Comparison of ENCODE assay signal across 27 cellular contexts in genomic region chr7:44609829-44610228, GRCh38. TPM values are rescaled to one million over a fixed set of nuclear protein-coding genes. Genes with fewer than 3 reads are reported as not detected.
DNase-seq lines count a peak whose midpoint lies in the region; ATAC-seq and TF ChIP-seq lines count a peak whose summit lies in the region.
"Had no signal": no experiment of that assay in that cellular context is flagged by ENCODE, and none has a peak within 500 bp of the region (broad histone marks: within the 10 kb centered on the region; RNA-seq: fewer than 3 reads in every experiment).

No MANE protein-coding gene starts in this region.

- H3K4me3 ChIP-seq in CD4-positive, CD25-positive, alpha-beta regulatory T cell (ENCODE audit: low read depth, low read length) = peak overlapping the region; percentile 28
- H3K4me3 ChIP-seq: A549, dorsolateral prefrontal cortex, heart right ventricle had no signal

- POLR2A ChIA-PET in activated CD8-positive, alpha-beta T cell treated with anti-CD3 and anti-CD28 coated beads, Interleukin-2, amount 10 ng/mL, durations not matched to agents 7 days and 5 days (lab: Charles Lee) = interaction anchor here (0.8 kb wide), 1 partner anchor 11 kb away, joined by 3 read pairs; no protein-coding TSS in a partner anchor
- POLR2A ChIA-PET in activated CD8-positive, alpha-beta T cell treated with anti-CD3 and anti-CD28 coated beads for 36 hours (lab: Charles Lee) = interaction anchor here (0.6 to 2.6 kb wide), 4 partner anchors 12 to 109 kb away, joined by 3 to 5 read pairs (median 3); no protein-coding TSS in a partner anchor
- POLR2A ChIA-PET in naive thymus-derived CD8-positive, alpha-beta T cell (lab: Charles Lee) = interaction anchor here (0.6 to 1.4 kb wide), 4 partner anchors 9 to 140 kb away, joined by 3 to 5 read pairs (median 4); no protein-coding TSS in a partner anchor

- peaks cover 41% of the 10 kb centered on the region for H3K4me1 ChIP-seq in CD4-positive, CD25-positive, alpha-beta regulatory T cell (ENCODE audit: control insufficient read depth, insufficient read depth, low read length, poor library complexity, severe bottlenecking)

- H3K36me3 Mint-ChIP-seq in activated CD8-positive, alpha-beta T cell treated with anti-CD3 and anti-CD28 coated beads, Interleukin-2, amount 10 ng/mL, durations not matched to agents 7 days and 5 days (ENCODE audit: low read depth) = peaks cover 25% of the 10 kb centered on the region
- peaks cover 28% of the 10 kb centered on the region for H3K36me3 Mint-ChIP-seq in activated CD8-positive, alpha-beta T cell treated with anti-CD3 and anti-CD28 coated beads for 36 hours (ENCODE audit: low read depth)
- peaks cover 12% of the 10 kb centered on the region for H3K36me3 Mint-ChIP-seq in CD4-positive, CD25-positive, alpha-beta regulatory T cell
- H3K36me3 Mint-ChIP-seq in T-helper 17 cell (ENCODE audit: low read depth) = peaks cover 4% of the 10 kb centered on the region
- H3K36me3 Mint-ChIP-seq in naive thymus-derived CD8-positive, alpha-beta T cell = peaks cover 0 to 8% (median 0%) of the 10 kb centered on the region in 3 donors
- H3K36me3 Mint-ChIP-seq: memory B cell had no signal

- no peak for DNase-seq in activated CD8-positive, alpha-beta T cell treated with anti-CD3 and anti-CD28 coated beads, Interleukin-2, amount 10 ng/mL, durations not matched to agents 7 days and 5 days
- no peak for DNase-seq in activated CD8-positive, alpha-beta T cell treated with anti-CD3 and anti-CD28 coated beads for 36 hours
- no peak for DNase-seq in CD4-positive, CD25-positive, alpha-beta regulatory T cell
- DNase-seq in T-helper 17 cell = no peak
- no peak for DNase-seq in naive thymus-derived CD8-positive, alpha-beta T cell
- DNase-seq in ACHN = no peak
- no peak for DNase-seq in NCI-H1694 treated with DMSO at 0.1 percent for 48 hours (lab: John Stamatoyannopoulos, UW)
- no peak for DNase-seq in GM13976 (ENCODE audit: low spot score)
- DNase-seq: activated CD8-positive, alpha-beta memory T cell treated with anti-CD3 and anti-CD28 coated beads for 24 hours; DMS153; dorsolateral prefrontal cortex; heart right ventricle; HFFc6; left cardiac atrium; NCI-H1105 treated with DMSO at 0.1 percent for 48 hours; NCI-H2107; NCI-H446; NCI-H82; SK-N-SH; stimulated activated CD4-positive, alpha-beta T cell treated with anti-CD3 and anti-CD28 coated beads, Interleukin-2, amount 100 ng/mL, for 48 hours; substantia nigra; WERI-Rb-1 had no signal

- H3K4me1 Mint-ChIP-seq in activated CD8-positive, alpha-beta T cell treated with anti-CD3 and anti-CD28 coated beads, Interleukin-2, amount 10 ng/mL, durations not matched to agents 7 days and 5 days (ENCODE audit: low read depth) = peaks cover 51% of the 10 kb centered on the region
- H3K4me1 Mint-ChIP-seq in activated CD8-positive, alpha-beta T cell treated with anti-CD3 and anti-CD28 coated beads for 36 hours (ENCODE audit: low read depth) = peaks cover 40% of the 10 kb centered on the region
- peaks cover 27 to 71% (median 43%) of the 10 kb centered on the region in 4 donors for H3K4me1 Mint-ChIP-seq in CD4-positive, CD25-positive, alpha-beta regulatory T cell
- peaks cover 51% of the 10 kb centered on the region for H3K4me1 Mint-ChIP-seq in T-helper 17 cell
- H3K4me1 Mint-ChIP-seq in naive thymus-derived CD8-positive, alpha-beta T cell = peaks cover 18 to 68% (median 61%) of the 10 kb centered on the region in 4 donors

- H3K27me3 Mint-ChIP-seq in activated CD8-positive, alpha-beta T cell treated with anti-CD3 and anti-CD28 coated beads, Interleukin-2, amount 10 ng/mL, durations not matched to agents 7 days and 5 days (ENCODE audit: low read depth) = no peaks in the 10 kb centered on the region
- no peaks in the 10 kb centered on the region for H3K27me3 Mint-ChIP-seq in activated CD8-positive, alpha-beta T cell treated with anti-CD3 and anti-CD28 coated beads for 36 hours
- peaks cover 8% of the 10 kb centered on the region for H3K27me3 Mint-ChIP-seq in CD4-positive, CD25-positive, alpha-beta regulatory T cell
- no peaks in the 10 kb centered on the region for H3K27me3 Mint-ChIP-seq in T-helper 17 cell
- H3K27me3 Mint-ChIP-seq in naive thymus-derived CD8-positive, alpha-beta T cell = peaks cover 0 to 5% (median 0%) of the 10 kb centered on the region in 5 donors
- H3K27me3 Mint-ChIP-seq: activated naive CD8-positive, alpha-beta T cell treated with anti-CD3 and anti-CD28 coated beads, Interleukin-2, amount 10 ng/mL, durations not matched to agents 7 days and 5 days; memory B cell had no signal

- H3K27me3 ChIP-seq in CD4-positive, CD25-positive, alpha-beta regulatory T cell (ENCODE audit: control insufficient read depth, insufficient read depth, low read length) = no peaks in the 10 kb centered on the region
- H3K27me3 ChIP-seq: dorsolateral prefrontal cortex, heart right ventricle had no signal

- H3K27ac Mint-ChIP-seq in activated CD8-positive, alpha-beta T cell treated with anti-CD3 and anti-CD28 coated beads, Interleukin-2, amount 10 ng/mL, durations not matched to agents 7 days and 5 days = peak overlapping the region; percentile 16
- H3K27ac Mint-ChIP-seq in activated CD8-positive, alpha-beta T cell treated with anti-CD3 and anti-CD28 coated beads for 36 hours = no peak overlapping the region
- peak overlapping the region in 2 of 3 donors; percentile 78 to 83 for H3K27ac Mint-ChIP-seq in CD4-positive, CD25-positive, alpha-beta regulatory T cell
- peak overlapping the region; percentile 97 for H3K27ac Mint-ChIP-seq in T-helper 17 cell
- peak overlapping the region in 7 of 10 donors; percentile 8 to 60 (median 53) for H3K27ac Mint-ChIP-seq in naive thymus-derived CD8-positive, alpha-beta T cell
- H3K27ac Mint-ChIP-seq: activated naive CD8-positive, alpha-beta T cell treated with anti-CD3 and anti-CD28 coated beads, Interleukin-2, amount 10 ng/mL, durations not matched to agents 7 days and 5 days; HFFc6; memory B cell; stimulated activated effector memory CD8-positive, alpha-beta T cell treated with anti-CD3 and anti-CD28 coated beads, Interleukin-12 subunit alpha, Interleukin-12 subunit beta, amount 100 ng/mL, for 72 hours; T-helper 2 cell treated with Interferon-gamma antibody and Interleukin-4, amounts not matched to agents 5 μg/mL and 100 μg/mL, for 36 hours had no signal

- intact Hi-C loops in activated CD8-positive, alpha-beta T cell treated with anti-CD3 and anti-CD28 coated beads for 36 hours (cut with micrococcal nuclease) = no loop called here

- H3K27ac ChIP-seq in CD4-positive, CD25-positive, alpha-beta regulatory T cell (ENCODE audit: insufficient read depth, low read length, poor library complexity, severe bottlenecking) = no peak overlapping the region
- H3K27ac ChIP-seq: A549, dorsolateral prefrontal cortex, WERI-Rb-1 had no signal

- no peaks in the 10 kb centered on the region for H3K36me3 ChIP-seq in CD4-positive, CD25-positive, alpha-beta regulatory T cell (ENCODE audit: control insufficient read depth, insufficient read depth, low read length)

- in situ Hi-C loops in ACHN (cut with HindIII; ENCODE audit: low pct_ligation_motif_present, low pct_unique_long_range_greater_than_20kb, low sequenced_read_pairs) (no loop called here), GM13976 (cut with MboI; ENCODE audit: low sequenced_read_pairs, unreplicated experiment) (no loop called here)

- H3K9me3 Mint-ChIP-seq in activated CD8-positive, alpha-beta T cell treated with anti-CD3 and anti-CD28 coated beads, Interleukin-2, amount 10 ng/mL, durations not matched to agents 7 days and 5 days (ENCODE audit: insufficient read depth) = no peaks in the 10 kb centered on the region
- no peaks in the 10 kb centered on the region for H3K9me3 Mint-ChIP-seq in activated CD8-positive, alpha-beta T cell treated with anti-CD3 and anti-CD28 coated beads for 36 hours
- H3K9me3 Mint-ChIP-seq in CD4-positive, CD25-positive, alpha-beta regulatory T cell = no peaks in the 10 kb centered on the region
- no peaks in the 10 kb centered on the region for H3K9me3 Mint-ChIP-seq in naive thymus-derived CD8-positive, alpha-beta T cell
- H3K9me3 Mint-ChIP-seq: activated naive CD8-positive, alpha-beta T cell treated with anti-CD3 and anti-CD28 coated beads, Interleukin-2, amount 10 ng/mL, durations not matched to agents 7 days and 5 days; HFFc6; memory B cell; stimulated activated effector memory CD8-positive, alpha-beta T cell treated with anti-CD3 and anti-CD28 coated beads, Interleukin-12 subunit alpha, Interleukin-12 subunit beta, amount 100 ng/mL, for 72 hours; T-helper 2 cell treated with Interferon-gamma antibody and Interleukin-4, amounts not matched to agents 5 μg/mL and 100 μg/mL, for 36 hours had no signal

- no peak for TF ChIP-seq CTCF in activated CD8-positive, alpha-beta T cell treated with anti-CD3 and anti-CD28 coated beads for 36 hours (IDR thresholded peaks at IDR 0.05)
- TF ChIP-seq CTCF in GM13976 (IDR thresholded peaks at IDR 0.05; ENCODE audit: borderline replicate concordance, control extremely low read depth, extremely low read depth, insufficient read depth, missing control alignments) = no peak

- CTCF ChIA-PET in activated CD8-positive, alpha-beta T cell treated with anti-CD3 and anti-CD28 coated beads, Interleukin-2, amount 10 ng/mL, durations not matched to agents 7 days and 5 days (lab: Charles Lee) = interaction anchor here (0.6 kb wide), 1 partner anchor 1351 kb away, joined by 3 read pairs; no protein-coding TSS in a partner anchor
- CTCF ChIA-PET in activated CD8-positive, alpha-beta T cell treated with anti-CD3 and anti-CD28 coated beads for 36 hours (lab: Charles Lee) = no interaction called here

- H3K9me3 ChIP-seq in CD4-positive, CD25-positive, alpha-beta regulatory T cell (ENCODE audit: control insufficient read depth in 2 of 2, low read length in 2 of 2) = no peaks in the 10 kb centered on the region
- no peaks in the 10 kb centered on the region for H3K9me3 ChIP-seq in T-helper 17 cell (ENCODE audit: control insufficient read depth, low read length, poor library complexity, severe bottlenecking)
- H3K9me3 ChIP-seq: A549, heart right ventricle, SK-N-SH had no signal

- no peak overlapping the region for H3K4me3 Mint-ChIP-seq in activated CD8-positive, alpha-beta T cell treated with anti-CD3 and anti-CD28 coated beads, Interleukin-2, amount 10 ng/mL, durations not matched to agents 7 days and 5 days
- no peak overlapping the region for H3K4me3 Mint-ChIP-seq in activated CD8-positive, alpha-beta T cell treated with anti-CD3 and anti-CD28 coated beads for 36 hours
- H3K4me3 Mint-ChIP-seq in CD4-positive, CD25-positive, alpha-beta regulatory T cell = peak overlapping the region; percentile 29 to 74 (median 60)
- H3K4me3 Mint-ChIP-seq in T-helper 17 cell = peak overlapping the region; percentile 57
- peak overlapping the region in 8 of 10 donors; percentile 5 to 39 (median 20) for H3K4me3 Mint-ChIP-seq in naive thymus-derived CD8-positive, alpha-beta T cell
- H3K4me3 Mint-ChIP-seq: HFFc6, memory B cell had no signal

- ATAC-seq in activated CD8-positive, alpha-beta T cell treated with anti-CD3 and anti-CD28 coated beads, Interleukin-2, amount 10 ng/mL, durations not matched to agents 7 days and 5 days = no peak
- ATAC-seq in activated CD8-positive, alpha-beta T cell treated with anti-CD3 and anti-CD28 coated beads for 36 hours = no peak
- ATAC-seq in CD4-positive, CD25-positive, alpha-beta regulatory T cell (ENCODE audit: low read depth in 2 of 2) = no peak
- ATAC-seq in T-helper 17 cell = no peak
- no peak for ATAC-seq in naive thymus-derived CD8-positive, alpha-beta T cell
- ATAC-seq: A549; heart right ventricle; left cardiac atrium; stimulated activated effector memory CD8-positive, alpha-beta T cell treated with anti-CD3 and anti-CD28 coated beads, Interleukin-12 subunit alpha, Interleukin-12 subunit beta, amount 100 ng/mL, for 72 hours had no signal

RNA-seq across cellular contexts. Expression of gene OGDH, which starts 3.4 kb away (rescaled TPM):
- 100 to 1,000 TPM; 113 to 114 TPM for total RNA-seq in activated CD8-positive, alpha-beta T cell treated with anti-CD3 and anti-CD28 coated beads, Interleukin-2, amount 10 ng/mL, durations not matched to agents 7 days and 5 days
- 10 to 100 TPM; 78.6 to 85.6 TPM for total RNA-seq in activated CD8-positive, alpha-beta T cell treated with anti-CD3 and anti-CD28 coated beads for 36 hours
- 157 TPM for total RNA-seq in CD4-positive, CD25-positive, alpha-beta regulatory T cell
- 100 to 1,000 TPM in 1 of 4 donors, 10 to 100 TPM in 3; 56.4 to 102 (median 72.8) TPM for polyA plus RNA-seq in CD4-positive, CD25-positive, alpha-beta regulatory T cell
- 100 to 1,000 TPM; 130 to 134 TPM for total RNA-seq in T-helper 17 cell
- total RNA-seq in naive thymus-derived CD8-positive, alpha-beta T cell = 10 to 100 TPM; 66.0 to 67.5 TPM
- polyA plus RNA-seq in naive thymus-derived CD8-positive, alpha-beta T cell = 10 to 100 TPM; 23.9 to 30.6 (median 25.6) TPM

RNA-seq across cellular contexts. Expression of gene TMED4, which starts 27.8 kb away (rescaled TPM):
- total RNA-seq in activated CD8-positive, alpha-beta T cell treated with anti-CD3 and anti-CD28 coated beads, Interleukin-2, amount 10 ng/mL, durations not matched to agents 7 days and 5 days = 10 to 100 TPM; 63.8 to 65.9 TPM
- total RNA-seq in activated CD8-positive, alpha-beta T cell treated with anti-CD3 and anti-CD28 coated beads for 36 hours = 10 to 100 TPM; 74.6 to 76.2 TPM
- 97.5 TPM for total RNA-seq in CD4-positive, CD25-positive, alpha-beta regulatory T cell
- 10 to 100 TPM; 67.6 to 85.4 (median 74.9) TPM for polyA plus RNA-seq in CD4-positive, CD25-positive, alpha-beta regulatory T cell
- 100 to 1,000 TPM in 1 of 2 donors, 10 to 100 TPM in 1; 99.2 to 112 TPM for total RNA-seq in T-helper 17 cell
- total RNA-seq in naive thymus-derived CD8-positive, alpha-beta T cell = 100 to 1,000 TPM; 109 to 110 TPM
- 10 to 100 TPM; 61.4 to 80.4 (median 71.8) TPM for polyA plus RNA-seq in naive thymus-derived CD8-positive, alpha-beta T cell

RNA-seq across cellular contexts. Expression of gene DDX56, which starts 36.1 kb away (rescaled TPM):
- total RNA-seq in activated CD8-positive, alpha-beta T cell treated with anti-CD3 and anti-CD28 coated beads, Interleukin-2, amount 10 ng/mL, durations not matched to agents 7 days and 5 days = 10 to 100 TPM; 83.6 to 86.5 TPM
- total RNA-seq in activated CD8-positive, alpha-beta T cell treated with anti-CD3 and anti-CD28 coated beads for 36 hours = 10 to 100 TPM; 92.3 to 98.3 TPM
- total RNA-seq in CD4-positive, CD25-positive, alpha-beta regulatory T cell = 108 TPM
- 10 to 100 TPM; 42.3 to 55.1 (median 46.4) TPM for polyA plus RNA-seq in CD4-positive, CD25-positive, alpha-beta regulatory T cell
- 100 to 1,000 TPM in 1 of 2 donors, 10 to 100 TPM in 1; 95.7 to 101 TPM for total RNA-seq in T-helper 17 cell
- 100 to 1,000 TPM; 123 to 129 TPM for total RNA-seq in naive thymus-derived CD8-positive, alpha-beta T cell
- 10 to 100 TPM; 25.3 to 48.2 (median 41.1) TPM for polyA plus RNA-seq in naive thymus-derived CD8-positive, alpha-beta T cell

Comparison
In these comparisons a context has a peak if more than half of its experiments do, and no peak if none do; other contexts are left out.
1. H3K4me3 Mint-ChIP-seq: peak in CD4-positive, CD25-positive, alpha-beta regulatory T cell (4 of 4), T-helper 17 cell (single experiment) and naive thymus-derived CD8-positive, alpha-beta T cell (8 of 10); none in activated CD8-positive, alpha-beta T cell treated with anti-CD3 and anti-CD28 coated beads, Interleukin-2, amount 10 ng/mL, durations not matched to agents 7 days and 5 days (single experiment) and activated CD8-positive, alpha-beta T cell treated with anti-CD3 and anti-CD28 coated beads for 36 hours (single experiment).